25 cellular contexts compared by ENCODE assay signal in genomic region chr6:85383042-85383441, GRCh38.
"Had no signal": no experiment of that assay in that cellular context is flagged by ENCODE, and none has a peak within 500 bp of the region (broad histone marks: within the 10 kb centered on the region; RNA-seq: fewer than 3 reads in every experiment).

No MANE protein-coding gene starts in this region.

- FAIRE-seq: endometrium, keratinocyte had no signal

- H3K4me1 Mint-ChIP-seq: immature natural killer cell; natural killer cell; neural crest cell; stimulated activated naive B cell treated with anti-CD40 and anti-IgM and Interleukin-4, amounts not matched to agents 10 μg/mL and 1 μg/mL and 100 μg/mL, for 72 hours had no signal

- H3K27ac ChIP-seq: coronary artery, dorsolateral prefrontal cortex, epithelial cell of prostate, esophagus squamous epithelium, foreskin keratinocyte, sigmoid colon, skin epidermis, testis, tibial nerve, upper lobe of right lung, vagina had no signal

- H3K27me3 ChIP-seq: esophagus squamous epithelium, foreskin keratinocyte, sigmoid colon, testis, tibial nerve, upper lobe of right lung, vagina had no signal

- DNase-seq: dorsolateral prefrontal cortex; effector CD8-positive, alpha-beta T cell; esophagus squamous epithelium; foreskin keratinocyte; immature natural killer cell; left ventricle myocardium superior; mucosa of descending colon; natural killer cell; posterior cingulate gyrus; sigmoid colon; stimulated activated CD4-positive, alpha-beta T cell treated with anti-CD3 and anti-CD28 coated beads, Interleukin-2, amount 100 ng/mL, for 24 hours; stimulated activated CD4-positive, alpha-beta T cell treated with anti-CD3 and anti-CD28 coated beads, Interleukin-4, amount 100 ng/mL, for 4 hours; stimulated activated naive B cell treated with anti-CD40 and anti-IgM and Interleukin-4, amounts not matched to agents 10 μg/mL and 1 μg/mL and 100 μg/mL, for 72 hours; stimulated activated naive CD8-positive, alpha-beta T cell treated with anti-CD3 and anti-CD28 coated beads, Interleukin-15, amount 100 ng/mL, for 72 hours; testis; upper lobe of right lung had no signal

- H3K4me3 ChIP-seq: coronary artery, dorsolateral prefrontal cortex, esophagus squamous epithelium, lung, mucosa of descending colon, sigmoid colon, skin epidermis, testis, tibial nerve, upper lobe of right lung, vagina had no signal

- H3K27ac Mint-ChIP-seq: immature natural killer cell; natural killer cell; stimulated activated naive B cell treated with anti-CD40 and anti-IgM and Interleukin-4, amounts not matched to agents 10 μg/mL and 1 μg/mL and 100 μg/mL, for 72 hours; stimulated activated naive CD8-positive, alpha-beta T cell treated with anti-CD3 and anti-CD28 coated beads, Interleukin-15, amount 100 ng/mL, for 72 hours had no signal

- H3K9me3 Mint-ChIP-seq: stimulated activated naive B cell treated with anti-CD40 and anti-IgM and Interleukin-4, amounts not matched to agents 10 μg/mL and 1 μg/mL and 100 μg/mL, for 72 hours had no signal

- H3K36me3 Mint-ChIP-seq: immature natural killer cell; natural killer cell; stimulated activated naive B cell treated with anti-CD40 and anti-IgM and Interleukin-4, amounts not matched to agents 10 μg/mL and 1 μg/mL and 100 μg/mL, for 72 hours had no signal

- H3K36me3 ChIP-seq: esophagus squamous epithelium, sigmoid colon, tibial nerve, upper lobe of right lung, vagina had no signal

- H3K9me3 ChIP-seq: esophagus squamous epithelium, mucosa of descending colon, sigmoid colon, testis, tibial nerve, upper lobe of right lung, vagina had no signal

- H3K4me3 Mint-ChIP-seq: immature natural killer cell; natural killer cell; neural crest cell; stimulated activated naive B cell treated with anti-CD40 and anti-IgM and Interleukin-4, amounts not matched to agents 10 μg/mL and 1 μg/mL and 100 μg/mL, for 72 hours; stimulated activated naive CD8-positive, alpha-beta T cell treated with anti-CD3 and anti-CD28 coated beads, Interleukin-15, amount 100 ng/mL, for 72 hours had no signal

- H3K4me1 ChIP-seq: esophagus squamous epithelium, foreskin keratinocyte, sigmoid colon, testis, tibial nerve, upper lobe of right lung, vagina had no signal

- H3K27me3 Mint-ChIP-seq: stimulated activated naive B cell treated with anti-CD40 and anti-IgM and Interleukin-4, amounts not matched to agents 10 μg/mL and 1 μg/mL and 100 μg/mL, for 72 hours; stimulated activated naive CD8-positive, alpha-beta T cell treated with anti-CD3 and anti-CD28 coated beads, Interleukin-15, amount 100 ng/mL, for 72 hours had no signal

- ATAC-seq: foreskin keratinocyte; left ventricle myocardium superior; mucosa of descending colon; natural killer cell; stimulated activated naive B cell treated with anti-CD40 and anti-IgM and Interleukin-4, amounts not matched to agents 10 μg/mL and 1 μg/mL and 100 μg/mL, for 72 hours; stimulated activated naive CD8-positive, alpha-beta T cell treated with anti-CD3 and anti-CD28 coated beads, Interleukin-15, amount 100 ng/mL, for 72 hours; upper lobe of right lung had no signal
